7 cellular contexts compared by ENCODE assay signal in genomic region chr14:102778616-102779351, GRCh38. TPM values are rescaled to one million over a fixed set of nuclear protein-coding genes. Genes with fewer than 3 reads are reported as not detected.
A peak's percentile ranks its signal among the peaks of the same experiment; 100 is the strongest.
DNase-seq lines count a peak whose midpoint lies in the region; ATAC-seq and TF ChIP-seq lines count a peak whose summit lies in the region.

No MANE protein-coding gene starts in this region.

- H3K4me3 Mint-ChIP-seq in H9 = peak overlapping the region; percentile 63 to 78

- peaks cover 2% of the 10 kb centered on the region for H3K79me1 ChIP-seq in H9 (ENCODE audit: insufficient read depth, low read depth, low read length, poor library complexity, severe bottlenecking)

- H3K23me2 ChIP-seq in H9 (ENCODE audit: insufficient read length, low read depth, low read length, poor library complexity, severe bottlenecking) = peaks cover 11% of the 10 kb centered on the region

- no peak overlapping the region for H2BK15ac ChIP-seq in H9 (ENCODE audit: low read depth, low read length)

- H4K91ac ChIP-seq in H9 (ENCODE audit: insufficient read length, low read depth, low read length) = no peak overlapping the region

- no peaks in the 10 kb centered on the region; the same call in 1 of the 2 replicates for H3K79me2 ChIP-seq in H9 (ENCODE audit: insufficient read depth, low read length)
- H3K79me2 ChIP-seq in fibroblast of lung (ENCODE audit: control insufficient read depth, insufficient read depth, low read length) = peaks cover 31% of the 10 kb centered on the region

- peak overlapping the region; percentile 32 for H3K9ac ChIP-seq in H9 (ENCODE audit: extremely low read depth, insufficient read length, low read length)
- H3K9ac ChIP-seq in fibroblast of lung (ENCODE audit: insufficient read depth, low read length) = peak overlapping the region; percentile 85

- H2AK5ac ChIP-seq in H9 (ENCODE audit: insufficient read length, low read length) = no peak overlapping the region

- TF ChIP-seq EP300 in sigmoid colon (IDR thresholded peaks at IDR 0.05) = no peak

- H3K27ac ChIP-seq in H9 (ENCODE audit: insufficient read length, low read depth, low read length) (no peak overlapping the region), SJSA1 (peak overlapping the region; percentile 93), fibroblast of lung (ENCODE audit: insufficient read depth, low read length) (peak overlapping the region; percentile 43), sigmoid colon (peak overlapping the region; percentile 86 to 95 (median 90))

- TF ChIP-seq POLR2A in sigmoid colon (IDR thresholded peaks at IDR 0.05) = no peak

- H3K4me3 ChIP-seq in SJSA1 = peak overlapping the region; percentile 98
- peak overlapping the region; percentile 57 to 92 (median 67) for H3K4me3 ChIP-seq in fibroblast of lung (replicated peaks in 1 of 4; ENCODE audit: control extremely low read depth in 1 of 4, insufficient read depth in 1 of 4, low read depth in 3 of 4, low read length in 4 of 4)
- H3K4me3 ChIP-seq in sigmoid colon = peak overlapping the region; percentile 39 to 92 (median 80)

- DNase-seq in H9 (no peak), SJSA1 (ENCODE audit: low read depth in 1 of 2, low spot score in 2 of 2) (peak in 1 of 2 experiments; percentile 32), fibroblast of lung (ENCODE audit: low read depth in 2 of 2) (peak in 1 of 2 donors; percentile 44), sigmoid colon (no peak)

- H4K20me1 ChIP-seq in H9 (ENCODE audit: control insufficient read depth, insufficient read depth, insufficient read length) (no peaks in the 10 kb centered on the region), fibroblast of lung (ENCODE audit: control insufficient read depth, extremely low read depth, insufficient read depth, low read length) (no peaks in the 10 kb centered on the region)

- H3T11ph ChIP-seq in H9 (ENCODE audit: low read length) = no peak overlapping the region

- no peak overlapping the region for H3K18ac ChIP-seq in H9 (ENCODE audit: insufficient read length, low read depth, low read length)

- no peak overlapping the region for H4K5ac ChIP-seq in H9 (ENCODE audit: insufficient read length, low read depth, low read length)

- peaks cover 30 to 32% of the 10 kb centered on the region in 2 experiments for H3K4me1 Mint-ChIP-seq in H9

- intact Hi-C loops in sigmoid colon (cut with DNase I) = loop anchor here (5.0 to 10.0 kb wide), 4 partner anchors 76 to 256 kb away; no protein-coding TSS in a partner anchor

- H3K36me3 ChIP-seq in SJSA1 (peaks cover 13% of the 10 kb centered on the region), fibroblast of lung (ENCODE audit: control insufficient read depth, insufficient read depth, low read length) (no peaks in the 10 kb centered on the region), sigmoid colon (no peaks in the 10 kb centered on the region)

- no peak overlapping the region for H4K8ac ChIP-seq in H9 (replicated peaks; ENCODE audit: insufficient read length, low read depth, low read length)

- WGBS in H9 (ENCODE audit: extremely low coverage, insufficient read length, low lambda C conversion rate) = no CpG with 5 or more reads among the region's 19 CpGs
- WGBS in sigmoid colon, 2 donors = 14 to 21% methylated on average over 19 of the region's 19 CpGs

- H3K36me3 Mint-ChIP-seq in H9 (ENCODE audit: insufficient read depth in 1 of 3, low read depth in 3 of 3) = no peaks in the 10 kb centered on the region

- TF ChIP-seq CTCF in H9 (conservative IDR thresholded peaks at IDR 0.05) (no peak), fibroblast of lung (conservative IDR thresholded peaks at IDR 0.05 in 1 of 2, IDR thresholded peaks at IDR 0.05 in 1 of 2; ENCODE audit: low read depth in 1 of 2, low read length in 2 of 2) (no peak), sigmoid colon (IDR thresholded peaks at IDR 0.05) (no peak)

- H3K27me3 ChIP-seq in H9 (ENCODE audit: insufficient read depth, low read length) = peaks cover 5% of the 10 kb centered on the region; the same call in 1 of the 2 replicates
- H3K27me3 ChIP-seq in SJSA1 (replicated peaks) = no peaks in the 10 kb centered on the region
- no peaks in the 10 kb centered on the region for H3K27me3 ChIP-seq in fibroblast of lung (ENCODE audit: control insufficient read depth, insufficient read depth, low read length)
- H3K27me3 ChIP-seq in sigmoid colon = no peaks in the 10 kb centered on the region

- H3K9me3 Mint-ChIP-seq in H9 = no peaks in the 10 kb centered on the region

- H3K4me1 ChIP-seq in H9 (ENCODE audit: insufficient read depth, low read length) = peaks cover 5% of the 10 kb centered on the region; the same call in 1 of the 2 replicates
- H3K4me1 ChIP-seq in SJSA1 (replicated peaks) = peaks cover 30% of the 10 kb centered on the region
- H3K4me1 ChIP-seq in fibroblast of lung (ENCODE audit: control insufficient read depth, extremely low read depth, insufficient read depth, low read length) = peaks cover 3% of the 10 kb centered on the region
- H3K4me1 ChIP-seq in sigmoid colon = peaks cover 0 to 35% (median 11%) of the 10 kb centered on the region in 4 donors

- no peak overlapping the region for H3K56ac ChIP-seq in H9 (ENCODE audit: insufficient read length, low read depth, low read length)

- no peak overlapping the region for H2BK5ac ChIP-seq in H9 (ENCODE audit: insufficient read length, low read length)

- no peak overlapping the region for H2BK12ac ChIP-seq in H9 (ENCODE audit: insufficient read length, low read depth, low read length)

- H3K27me3 Mint-ChIP-seq in H9 (ENCODE audit: low read depth) = peaks cover 16% of the 10 kb centered on the region

- no peak overlapping the region for H2BK20ac ChIP-seq in H9 (ENCODE audit: low read depth, low read length, poor library complexity, severe bottlenecking)

- H3K4ac ChIP-seq in H9 (ENCODE audit: low read depth, low read length) = no peak overlapping the region

- H3K23ac ChIP-seq in H9 (ENCODE audit: insufficient read length, low read depth, low read length) = peak overlapping the region; percentile 62

- H2BK120ac ChIP-seq in H9 (ENCODE audit: low read depth, low read length, poor library complexity, severe bottlenecking) = no peak overlapping the region

- H3K27ac Mint-ChIP-seq in H9 = no peak overlapping the region

- ATAC-seq in HG02623 (IDR thresholded peaks at IDR 0.05; ENCODE audit: unreplicated experiment) (no peak), HG02610 (IDR thresholded peaks at IDR 0.05; ENCODE audit: unreplicated experiment) (no peak), GM18870 (IDR thresholded peaks at IDR 0.05; ENCODE audit: unreplicated experiment) (no peak)

- no peak overlapping the region for H3K14ac ChIP-seq in H9 (ENCODE audit: insufficient read depth, low read length)

- H3K4me2 ChIP-seq in H9 (ENCODE audit: insufficient read depth, insufficient read length, low read length) (peak overlapping the region; percentile 90), fibroblast of lung (ENCODE audit: extremely low read depth, insufficient read depth, low read length) (peak overlapping the region; percentile 74)

- no peaks in the 10 kb centered on the region for H3K9me3 ChIP-seq in H9 (ENCODE audit: control insufficient read depth, low read depth, low read length)
- H3K9me3 ChIP-seq in SJSA1 (replicated peaks) = peaks cover 2% of the 10 kb centered on the region; the same call in 1 of the 2 replicates
- H3K9me3 ChIP-seq in fibroblast of lung (ENCODE audit: control insufficient read depth, insufficient read depth, low read depth, low read length) = no peaks in the 10 kb centered on the region
- no peaks in the 10 kb centered on the region for H3K9me3 ChIP-seq in sigmoid colon

- no peak overlapping the region for H2AFZ ChIP-seq in H9 (ENCODE audit: low read length)
- H2AFZ ChIP-seq in fibroblast of lung (ENCODE audit: low read length) = peak overlapping the region; percentile 44

RNA-seq across cellular contexts. Expression of gene TRAF3, which starts 1.5 kb away (rescaled TPM):
- 9.6 TPM in 2 replicates for total RNA-seq in H9 (2021)
- total RNA-seq in SJSA1 (2014; rRNA removed; shearing (Covaris generic)) = 19.0 and 24.2 TPM in 2 replicates
- total RNA-seq in fibroblast of lung = 14.4 and 16.2 TPM in 2 replicates
- 12.1 and 14.1 TPM in 2 replicates for polyA plus RNA-seq in fibroblast of lung
- polyA plus RNA-seq in fibroblast of lung (2012) = 10.0 TPM in 2 replicates
- polyA minus RNA-seq in fibroblast of lung (ENCODE audit: low replicate concordance) = 31.5 TPM in 2 replicates
- 10 to 100 TPM in 3 of 4 donors, 1 to 10 TPM in 1; 9.5 to 16.1 (median 13.3) TPM for total RNA-seq in sigmoid colon
- 10 to 100 TPM; 10.8 to 18.6 (median 12.3) TPM for polyA plus RNA-seq in sigmoid colon
